In genomic region chr18:3458952-3459853, GRCh38 we compare ENCODE assay signal across 10 cellular contexts. TPM values are rescaled to one million over a fixed set of nuclear protein-coding genes. Genes with fewer than 3 reads are reported as not detected.
DNase-seq lines count a peak whose midpoint lies in the region; ATAC-seq and TF ChIP-seq lines count a peak whose summit lies in the region.
"Had no signal": no experiment of that assay in that cellular context is flagged by ENCODE, and none has a peak within 500 bp of the region (broad histone marks: within the 10 kb centered on the region; RNA-seq: fewer than 3 reads in every experiment).

No MANE protein-coding gene starts in this region.

- H3K27ac ChIP-seq in Karpas-422 (ENCODE audit: low read length): peak overlapping the region; percentile 1; the same call in 1 of the 2 replicates
- no peak overlapping the region for H3K27ac ChIP-seq in duodenal mucosa (ENCODE audit: low read depth, low read length)
- no peak overlapping the region for H3K27ac ChIP-seq in tibial artery
- H3K27ac ChIP-seq: parathyroid adenoma had no signal

- intact Hi-C loops in mucosa of descending colon (cut with DNase I, micrococcal nuclease): loop anchor here in 1 of 2 donors (10.0 kb wide), 1 partner anchor 206 kb away; no protein-coding TSS in a partner anchor
- intact Hi-C loops in tibial artery (cut with DNase I; ENCODE audit: low total_unique reads): loop anchor here (5.0 to 10.0 kb wide), 3 partner anchors 172 to 996 kb away; partner anchors contain the start of gene DLGAP1

- no peak overlapping the region for H3K4me3 ChIP-seq in Karpas-422 (ENCODE audit: low read length)
- H3K4me3 ChIP-seq in duodenal mucosa (ENCODE audit: low read depth in 1 of 2, low read length in 2 of 2): peak overlapping the region in 1 of 2 donors; percentile 28
- no peak overlapping the region for H3K4me3 ChIP-seq in mucosa of descending colon
- no peak overlapping the region for H3K4me3 ChIP-seq in tibial artery

- peaks cover 24% of the 10 kb centered on the region for H4K20me1 ChIP-seq in Karpas-422 (ENCODE audit: insufficient read depth, low read depth, low read length)

- H3K4me1 ChIP-seq in Karpas-422 (ENCODE audit: low read length): peaks cover 24% of the 10 kb centered on the region
- peaks cover 24 to 49% of the 10 kb centered on the region in 2 donors for H3K4me1 ChIP-seq in duodenal mucosa (ENCODE audit: control insufficient read depth in 1 of 2, insufficient read depth in 2 of 2, low read length in 2 of 2)
- H3K4me1 ChIP-seq in mucosa of descending colon (ENCODE audit: low read depth): peaks cover 31% of the 10 kb centered on the region
- H3K4me1 ChIP-seq in tibial artery: peaks cover 0 to 34% (median 19%) of the 10 kb centered on the region in 4 donors

- H3K9ac ChIP-seq in Karpas-422 (ENCODE audit: low read length) (no peak overlapping the region), duodenal mucosa (ENCODE audit: low read depth in 1 of 2, low read length in 2 of 2) (peak overlapping the region; percentile 8 to 15)
- H3K9ac ChIP-seq: parathyroid adenoma had no signal

- H3K79me2 ChIP-seq in Karpas-422 (ENCODE audit: low read length): peaks cover 35% of the 10 kb centered on the region

- H3K36me3 ChIP-seq in Karpas-422 (ENCODE audit: insufficient read depth, low read length) (peaks cover 56% of the 10 kb centered on the region), duodenal mucosa (ENCODE audit: control insufficient read depth in 1 of 2, insufficient read depth in 2 of 2, low read length in 2 of 2) (peaks cover 5 to 19% of the 10 kb centered on the region in 2 donors), mucosa of descending colon (ENCODE audit: low read depth) (no peaks in the 10 kb centered on the region), tibial artery (peaks cover 45 to 60% (median 53%) of the 10 kb centered on the region in 3 donors)

- peak; percentile 77 for ATAC-seq in GM18868 (IDR thresholded peaks at IDR 0.05; ENCODE audit: unreplicated experiment)
- peak; percentile 72 for ATAC-seq in omental fat pad (ENCODE audit: low FRiP score)
- no peak for ATAC-seq in GM21447 (IDR thresholded peaks at IDR 0.05; ENCODE audit: unreplicated experiment)
- no peak for ATAC-seq in mucosa of descending colon

- DNase-seq in Karpas-422 (no peak), omental fat pad (ENCODE audit: low spot score) (no peak), UCSD-AML1 (lab: John Stamatoyannopoulos, UW; ENCODE audit: unreplicated experiment) (no peak), mucosa of descending colon (no peak), tibial artery (no peak)
- DNase-seq: activated CD8-positive, alpha-beta memory T cell treated with anti-CD3 and anti-CD28 coated beads for 24 hours had no signal

- H3K27me3 ChIP-seq in Karpas-422 (ENCODE audit: low read length): no peaks in the 10 kb centered on the region
- no peaks in the 10 kb centered on the region for H3K27me3 ChIP-seq in duodenal mucosa (ENCODE audit: control insufficient read depth in 1 of 2, insufficient read depth in 2 of 2, low read length in 2 of 2)
- no peaks in the 10 kb centered on the region for H3K27me3 ChIP-seq in tibial artery

- H3K9me3 ChIP-seq in Karpas-422 (ENCODE audit: low read length) (no peaks in the 10 kb centered on the region), duodenal mucosa (ENCODE audit: control insufficient read depth in 1 of 2, low read length in 2 of 2) (no peaks in the 10 kb centered on the region), mucosa of descending colon (no peaks in the 10 kb centered on the region), tibial artery (peaks cover 0 to 4% (median 0%) of the 10 kb centered on the region in 3 donors)

- H3K4me2 ChIP-seq in Karpas-422 (ENCODE audit: low read depth, low read length, poor library complexity, severe bottlenecking): no peak overlapping the region

- no peaks in the 10 kb centered on the region for H3K9me2 ChIP-seq in Karpas-422 (replicated peaks; ENCODE audit: insufficient read depth, low read length)

- no peak overlapping the region for H2AFZ ChIP-seq in Karpas-422 (ENCODE audit: low read length)
- H2AFZ ChIP-seq: parathyroid adenoma had no signal

- no peak for TF ChIP-seq CTCF in omental fat pad (IDR thresholded peaks at IDR 0.05)
- TF ChIP-seq CTCF in mucosa of descending colon (IDR thresholded peaks at IDR 0.05): no peak
- no peak for TF ChIP-seq CTCF in tibial artery (IDR thresholded peaks at IDR 0.05)

RNA-seq across cellular contexts. Expression of gene TGIF1, which starts 9.2 kb away (rescaled TPM):
- 82.6 and 110 TPM in 2 replicates for total RNA-seq in Karpas-422 (2014; rRNA removed; shearing (Covaris generic); ENCODE audit: low replicate concordance)
- 100 to 1,000 TPM in 1 of 4 donors, 10 to 100 TPM in 3; 64.5 to 123 (median 88.7) TPM for total RNA-seq in omental fat pad
- 10 to 100 TPM; 37.1 to 67.2 (median 59.1) TPM for total RNA-seq in mucosa of descending colon

Comparison
In these comparisons a context has a peak if more than half of its experiments do, and no peak if none do; other contexts are left out.
1. ATAC-seq: peak in GM18868 (single experiment) and omental fat pad (single experiment); none in GM21447 (single experiment) and mucosa of descending colon (single experiment).